20 cellular contexts compared by ENCODE assay signal in the genomic region with DNA sequence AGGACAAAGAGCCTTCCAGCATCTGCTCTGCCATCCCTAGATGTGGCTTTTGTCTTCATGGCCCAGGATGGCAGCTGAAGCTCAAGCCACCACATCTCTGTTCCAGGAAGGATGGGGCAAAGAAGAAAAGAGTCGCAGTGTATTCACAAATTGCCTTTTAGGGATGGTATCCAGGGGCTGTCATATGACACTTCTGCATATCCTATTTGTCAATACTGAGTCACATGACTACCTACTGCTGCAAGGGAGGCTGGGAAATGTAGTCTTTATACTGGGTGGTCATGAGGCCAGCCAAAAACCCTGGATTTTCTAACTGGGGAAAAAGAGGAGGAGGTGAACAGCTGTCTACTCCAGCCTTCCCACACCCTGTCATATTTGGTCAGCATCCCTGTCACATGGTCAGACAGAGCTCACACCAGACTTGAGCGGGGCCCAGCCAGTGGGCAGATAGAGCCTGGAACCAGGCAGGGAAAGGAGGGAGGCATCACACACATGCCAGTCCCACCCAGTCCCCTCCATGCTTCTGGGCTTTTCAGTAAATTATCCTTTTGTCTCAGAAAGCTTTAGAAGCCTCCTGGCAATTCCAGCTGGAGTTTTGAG. TPM values are rescaled to one million over a fixed set of nuclear protein-coding genes. Genes with fewer than 3 reads are reported as not detected.
DNase-seq lines count a peak whose midpoint lies in the region; ATAC-seq and TF ChIP-seq lines count a peak whose summit lies in the region.
"Had no signal": no experiment of that assay in that cellular context is flagged by ENCODE, and none has a peak within 500 bp of the region (broad histone marks: within the 10 kb centered on the region; RNA-seq: fewer than 3 reads in every experiment).

No MANE protein-coding gene starts in this region.

- 92 to 100% methylated on average over 1 to 2 of the region's 2 CpGs for WGBS in endodermal cell (ENCODE audit: insufficient coverage in 1 of 2, insufficient read length in 1 of 2), 2 experiments

- TF ChIP-seq CTCF in endodermal cell (conservative IDR thresholded peaks at IDR 0.05): no peak
- TF ChIP-seq CTCF in gastrocnemius medialis (IDR thresholded peaks at IDR 0.05 in 4 of 5, conservative IDR thresholded peaks at IDR 0.05 in 1 of 5): no peak
- TF ChIP-seq CTCF in nephron progenitor cell (IDR thresholded peaks at IDR 0.05): no peak

- H3K27me3 ChIP-seq in H7 (ENCODE audit: control insufficient read depth, insufficient read depth, low read length) (no peaks in the 10 kb centered on the region), endodermal cell (ENCODE audit: control insufficient read depth, insufficient read depth, low read length, poor library complexity, severe bottlenecking) (no peaks in the 10 kb centered on the region), gastrocnemius medialis (peaks cover 0 to 6% (median 3%) of the 10 kb centered on the region in 3 donors)
- H3K27me3 ChIP-seq: vagina had no signal

- ATAC-seq in gastrocnemius medialis: peak; percentile 36 to 42
- ATAC-seq: activated CD8-positive, alpha-beta T cell treated with anti-CD3 and anti-CD28 coated beads, Interleukin-2, amount 10 ng/mL, durations not matched to agents 7 days and 5 days; CD8-positive, alpha-beta T cell; naive thymus-derived CD4-positive, alpha-beta T cell had no signal

- DNase-seq in H7: peak; percentile 74
- peak; percentile 38 for DNase-seq in NCI-H69 (lab: John Stamatoyannopoulos, UW)
- DNase-seq in endodermal cell: no peak
- no peak for DNase-seq in gastrocnemius medialis
- no peak for DNase-seq in nephron progenitor cell
- no peak for DNase-seq in KBM-7
- no peak for DNase-seq in GDM1 (lab: John Stamatoyannopoulos, UW)
- DNase-seq: activated CD4-positive, CD25-positive, alpha-beta regulatory T cell treated with anti-CD3 and anti-CD28 coated beads, Interleukin-2, amount 50 U/mL, for 72 hours; activated CD8-positive, alpha-beta T cell treated with anti-CD3 and anti-CD28 coated beads, Interleukin-2, amount 10 ng/mL, durations not matched to agents 7 days and 5 days; activated naive CD4-positive, alpha-beta T cell treated with Interleukin-2 at 50 U/mL for 16 hours; activated T-cell treated with anti-CD3 and anti-CD28 coated beads, Interleukin-2, amount 50 U/mL, for 24 hours; CD8-positive, alpha-beta T cell; cortex of kidney; naive thymus-derived CD4-positive, alpha-beta T cell; NCI-H526; sigmoid colon had no signal

- H3K36me3 ChIP-seq in H7 (replicated peaks; ENCODE audit: control insufficient read depth, insufficient read depth, low read length) (no peaks in the 10 kb centered on the region), endodermal cell (ENCODE audit: control insufficient read depth, insufficient read depth, low read length) (no peaks in the 10 kb centered on the region), gastrocnemius medialis (no peaks in the 10 kb centered on the region)
- H3K36me3 ChIP-seq: breast epithelium, sigmoid colon, vagina had no signal

- H3K4me3 ChIP-seq in H7 (ENCODE audit: insufficient read depth, low read depth, low read length): no peak overlapping the region
- peak overlapping the region; percentile 10 for H3K4me3 ChIP-seq in endodermal cell (ENCODE audit: low read length)
- H3K4me3 ChIP-seq in gastrocnemius medialis: no peak overlapping the region
- H3K4me3 ChIP-seq: breast epithelium, sigmoid colon, vagina had no signal

- H3K9ac ChIP-seq in endodermal cell (ENCODE audit: extremely low read depth, low read length, poor library complexity, severe bottlenecking): no peak overlapping the region
- H3K9ac ChIP-seq: parathyroid adenoma had no signal

- intact Hi-C loops in gastrocnemius medialis (cut with DNase I; ENCODE audit: low total_unique reads): loop anchor here (5.0 kb wide), 1 partner anchor 52 kb away; the partner anchor contains the start of gene OLFM1

- peaks cover 27% of the 10 kb centered on the region for H3K9me3 Mint-ChIP-seq in endodermal cell
- H3K9me3 Mint-ChIP-seq in nephron progenitor cell: peaks cover 13% of the 10 kb centered on the region
- H3K9me3 Mint-ChIP-seq: CD8-positive, alpha-beta T cell had no signal

- H3K4me1 Mint-ChIP-seq in endodermal cell (peaks cover 18% of the 10 kb centered on the region), nephron progenitor cell (peaks cover 26% of the 10 kb centered on the region)

- in situ Hi-C loops in gastrocnemius medialis (cut with MboI; ENCODE audit: low sequenced_read_pairs in 4 of 4): no loop called here
- in situ Hi-C loops in KBM-7 (cut with MboI; ENCODE audit: low pct_unique_long_range_greater_than_20kb, low sequenced_read_pairs): no loop called here

- H3K9me3 ChIP-seq in endodermal cell (ENCODE audit: control insufficient read depth, low read length): peaks cover 24% of the 10 kb centered on the region
- H3K9me3 ChIP-seq in gastrocnemius medialis: no peaks in the 10 kb centered on the region
- H3K9me3 ChIP-seq: sigmoid colon, vagina had no signal

- no peaks in the 10 kb centered on the region for H3K27me3 Mint-ChIP-seq in endodermal cell (ENCODE audit: insufficient read depth)
- peaks cover 10% of the 10 kb centered on the region for H3K27me3 Mint-ChIP-seq in nephron progenitor cell (ENCODE audit: low read depth, poor library complexity)

- H3K4me1 ChIP-seq in endodermal cell (ENCODE audit: control insufficient read depth, insufficient read depth, low read length) (peaks cover 2% of the 10 kb centered on the region), gastrocnemius medialis (peaks cover 14 to 23% of the 10 kb centered on the region in 2 donors)
- H3K4me1 ChIP-seq: breast epithelium, parathyroid adenoma had no signal

- H3K27ac Mint-ChIP-seq in endodermal cell (no peak overlapping the region), nephron progenitor cell (no peak overlapping the region)
- H3K27ac Mint-ChIP-seq: activated CD8-positive, alpha-beta T cell treated with anti-CD3 and anti-CD28 coated beads, Interleukin-2, amount 10 ng/mL, durations not matched to agents 7 days and 5 days; activated T-cell treated with anti-CD3 and anti-CD28 coated beads, Interleukin-2, amount 50 U/mL, for 24 hours; CD8-positive, alpha-beta T cell; naive thymus-derived CD4-positive, alpha-beta T cell had no signal

- H3K36me3 Mint-ChIP-seq in endodermal cell (ENCODE audit: low read depth): no peaks in the 10 kb centered on the region
- no peaks in the 10 kb centered on the region for H3K36me3 Mint-ChIP-seq in nephron progenitor cell (ENCODE audit: low read depth)
- H3K36me3 Mint-ChIP-seq: CD8-positive, alpha-beta T cell; naive thymus-derived CD4-positive, alpha-beta T cell had no signal

- TF ChIP-seq POLR2A in gastrocnemius medialis (IDR thresholded peaks at IDR 0.05): no peak

- H3K4me3 Mint-ChIP-seq in endodermal cell (no peak overlapping the region), nephron progenitor cell (no peak overlapping the region)
- H3K4me3 Mint-ChIP-seq: activated CD8-positive, alpha-beta T cell treated with anti-CD3 and anti-CD28 coated beads, Interleukin-2, amount 10 ng/mL, durations not matched to agents 7 days and 5 days; activated T-cell treated with anti-CD3 and anti-CD28 coated beads, Interleukin-2, amount 50 U/mL, for 24 hours; CD8-positive, alpha-beta T cell; naive thymus-derived CD4-positive, alpha-beta T cell had no signal

- no peak overlapping the region for H3K27ac ChIP-seq in endodermal cell (ENCODE audit: low read depth, low read length)
- no peak overlapping the region for H3K27ac ChIP-seq in gastrocnemius medialis
- H3K27ac ChIP-seq: breast epithelium, parathyroid adenoma, sigmoid colon, vagina had no signal

RNA-seq across cellular contexts. Expression of gene OLFM1, which starts 52.0 kb away (rescaled TPM):
- total RNA-seq in H7 (2014; rRNA removed; shearing (Covaris generic)): 42.9 and 58.2 TPM in 2 replicates
- total RNA-seq in endodermal cell: 10 to 100 TPM; 11.0 to 23.2 TPM
- polyA plus RNA-seq in endodermal cell (2013, experiment 1 of 2): 55.6 TPM
- 51.7 TPM for polyA plus RNA-seq in endodermal cell (2013, experiment 2 of 2)
- 1 to 10 TPM; 3.4 to 8.5 (median 6.7) TPM for total RNA-seq in gastrocnemius medialis
- total RNA-seq: activated CD8-positive, alpha-beta T cell treated with anti-CD3 and anti-CD28 coated beads, Interleukin-2, amount 10 ng/mL, durations not matched to agents 7 days and 5 days; CD8-positive, alpha-beta T cell; MCF 10A had no signal
- polyA plus RNA-seq: naive thymus-derived CD4-positive, alpha-beta T cell had no signal

Comparison
In these comparisons a context has a peak if more than half of its experiments do, and no peak if none do; other contexts are left out.
1. DNase-seq: peak in H7 (single experiment) and NCI-H69 (single experiment); none in endodermal cell (single experiment), gastrocnemius medialis (0 of 2), nephron progenitor cell (single experiment), KBM-7 (single experiment) and GDM1 (single experiment).